ENCODE assay signal across 16 cellular contexts in genomic region chr21:32070693-32071330, GRCh38.
DNase-seq lines count a peak whose midpoint lies in the region; ATAC-seq and TF ChIP-seq lines count a peak whose summit lies in the region.
"Had no signal": no experiment of that assay in that cellular context is flagged by ENCODE, and none has a peak within 500 bp of the region (broad histone marks: within the 10 kb centered on the region; RNA-seq: fewer than 3 reads in every experiment).

No MANE protein-coding gene starts in this region.

- H3K4me3 ChIP-seq in HEK293 (ENCODE audit: low read depth, low read length) (no peak overlapping the region), neuronal stem cell (ENCODE audit: low read length in 2 of 2) (no peak overlapping the region), brain microvascular endothelial cell (ENCODE audit: low read depth, low read length) (no peak overlapping the region)
- H3K4me3 ChIP-seq: BLaER1 treated with 17β-estradiol and CSF1 and Interleukin-3, amounts not matched to agents 10 nM and 100 nM; HAP-1 had no signal

- peaks cover 6% of the 10 kb centered on the region for H3K9me3 Mint-ChIP-seq in mesothelial cell of epicardium

- no peak overlapping the region for H2BK15ac ChIP-seq in neuronal stem cell (ENCODE audit: low read length)

- no peak overlapping the region for H3K9ac ChIP-seq in neuronal stem cell (ENCODE audit: low read depth, low read length, poor library complexity)
- H3K9ac ChIP-seq: BLaER1 treated with 17β-estradiol and CSF1 and Interleukin-3, amounts not matched to agents 10 nM and 100 nM had no signal

- no peak overlapping the region for H3K14ac ChIP-seq in neuronal stem cell (ENCODE audit: low read length)

- no peak overlapping the region for H3K4ac ChIP-seq in neuronal stem cell (ENCODE audit: low read length)

- H3K27me3 Mint-ChIP-seq in mesothelial cell of epicardium (ENCODE audit: low read depth): no peaks in the 10 kb centered on the region

- no peak overlapping the region for H2AK5ac ChIP-seq in neuronal stem cell (ENCODE audit: low read depth, low read length)

- no peak overlapping the region for H2BK5ac ChIP-seq in neuronal stem cell (ENCODE audit: low read length)

- H2BK120ac ChIP-seq in neuronal stem cell (ENCODE audit: low read depth, low read length): no peak overlapping the region

- no peaks in the 10 kb centered on the region for H3K27me3 ChIP-seq in neuronal stem cell (ENCODE audit: control insufficient read depth in 3 of 3, insufficient read depth in 3 of 3, low read depth in 1 of 3, low read length in 3 of 3)
- H3K27me3 ChIP-seq in brain microvascular endothelial cell (replicated peaks): no peaks in the 10 kb centered on the region
- H3K27me3 ChIP-seq: BLaER1 treated with 17β-estradiol and CSF1 and Interleukin-3, amounts not matched to agents 10 nM and 100 nM had no signal

- H3K23ac ChIP-seq in neuronal stem cell (ENCODE audit: low read depth, low read length, poor library complexity): no peak overlapping the region

- no peaks in the 10 kb centered on the region for H3K79me1 ChIP-seq in neuronal stem cell (ENCODE audit: low read depth, low read length)

- ATAC-seq in GM18502 (IDR thresholded peaks at IDR 0.05; ENCODE audit: poor library complexity, unreplicated experiment): no peak
- ATAC-seq: HepG2 had no signal

- H2AFZ ChIP-seq in neuronal stem cell (ENCODE audit: low read length): no peak overlapping the region

- DNase-seq in mesothelial cell of epicardium (ENCODE audit: low spot score in 2 of 2, unreplicated experiment in 2 of 2) (no peak), neuronal stem cell (ENCODE audit: low spot score) (no peak), brain microvascular endothelial cell (no peak), globus pallidus (ENCODE audit: low spot score) (no peak)
- DNase-seq: 8988T; AML-193; CD4-positive, CD25-positive, alpha-beta regulatory T cell; DMS53; GF-D8; HFFc6 had no signal

- H3K18ac ChIP-seq in neuronal stem cell (ENCODE audit: low read length): peak overlapping the region; percentile 21

- no peak for TF ChIP-seq CTCF in HEK293 (tag by site-specific recombination; IDR thresholded peaks at IDR 0.05)
- TF ChIP-seq CTCF in VCaP (conservative IDR thresholded peaks at IDR 0.05): no peak
- no peak for TF ChIP-seq CTCF in mesothelial cell of epicardium (IDR thresholded peaks at IDR 0.05; ENCODE audit: unreplicated experiment)
- no peak for TF ChIP-seq CTCF in brain microvascular endothelial cell (IDR thresholded peaks at IDR 0.05; ENCODE audit: low read depth, low read length, missing control alignments)

- in situ Hi-C loops in brain microvascular endothelial cell (cut with HindIII; ENCODE audit: low pct_ligation_motif_present, low sequenced_read_pairs): no loop called here

- no peaks in the 10 kb centered on the region for H3K9me3 ChIP-seq in HEK293 (ENCODE audit: control insufficient read depth, insufficient read depth, low read depth, low read length)
- peaks cover 0 to 3% of the 10 kb centered on the region in 2 donors for H3K9me3 ChIP-seq in neuronal stem cell (replicated peaks in 1 of 2; ENCODE audit: control insufficient read depth in 2 of 2, insufficient read depth in 1 of 2, low read depth in 1 of 2, low read length in 2 of 2)
- H3K9me3 ChIP-seq: BLaER1 treated with 17β-estradiol and CSF1 and Interleukin-3, amounts not matched to agents 10 nM and 100 nM; HAP-1 had no signal

- CTCF ChIA-PET in HEK293 (lab: Yijun Ruan, JAX): interaction anchor here (0.5 to 1.2 kb wide), 4 partner anchors 26 to 198 kb away, joined by 3 to 6 read pairs (median 4); no protein-coding TSS in a partner anchor

- H3K36me3 ChIP-seq in HEK293 (ENCODE audit: control insufficient read depth in 2 of 2, insufficient read depth in 1 of 2, low read length in 2 of 2) (no peaks in the 10 kb centered on the region), neuronal stem cell (replicated peaks in 1 of 2; ENCODE audit: control insufficient read depth in 2 of 2, insufficient read depth in 2 of 2, low read length in 2 of 2) (no peaks in the 10 kb centered on the region), brain microvascular endothelial cell (replicated peaks) (no peaks in the 10 kb centered on the region)
- H3K36me3 ChIP-seq: BLaER1 treated with 17β-estradiol and CSF1 and Interleukin-3, amounts not matched to agents 10 nM and 100 nM; HAP-1 had no signal

- H3K4me1 ChIP-seq in HEK293 (ENCODE audit: control insufficient read depth, insufficient read depth, low read length) (no peaks in the 10 kb centered on the region), neuronal stem cell (ENCODE audit: control insufficient read depth in 2 of 2, insufficient read depth in 1 of 2, low read depth in 1 of 2, low read length in 2 of 2) (no peaks in the 10 kb centered on the region)
- H3K4me1 ChIP-seq: HAP-1 had no signal

- H3K27ac Mint-ChIP-seq in mesothelial cell of epicardium: peak overlapping the region; percentile 89
- H3K27ac Mint-ChIP-seq: CD4-positive, CD25-positive, alpha-beta regulatory T cell; HFFc6 had no signal

- POLR2A ChIA-PET in HEK293 (lab: Yijun Ruan, JAX): no interaction called here

- H3K27ac ChIP-seq in HEK293 (ENCODE audit: extremely low read depth, low read depth, low read length) (no peak overlapping the region), VCaP (peak overlapping the region; percentile 66), neuronal stem cell (replicated peaks; ENCODE audit: low read length) (no peak overlapping the region), brain microvascular endothelial cell (no peak overlapping the region)
- H3K27ac ChIP-seq: BLaER1 treated with 17β-estradiol and CSF1 and Interleukin-3, amounts not matched to agents 10 nM and 100 nM had no signal

- no peak overlapping the region for H4K91ac ChIP-seq in neuronal stem cell (ENCODE audit: low read depth, low read length, poor library complexity)

- H3K36me3 Mint-ChIP-seq in mesothelial cell of epicardium: no peaks in the 10 kb centered on the region
- H3K36me3 Mint-ChIP-seq: CD4-positive, CD25-positive, alpha-beta regulatory T cell had no signal

- no CpG with 5 or more reads among the region's 10 CpGs for WGBS in neuronal stem cell (ENCODE audit: extremely low coverage in 2 of 2, insufficient read length in 2 of 2, insufficient replicate concordance in 1 of 2), 2 donors

- H4K8ac ChIP-seq in neuronal stem cell (ENCODE audit: low read depth, low read length): no peak overlapping the region

- no peak overlapping the region for H3K4me2 ChIP-seq in neuronal stem cell (ENCODE audit: insufficient read depth, low read length, poor library complexity, severe bottlenecking)

- H3K4me1 Mint-ChIP-seq in mesothelial cell of epicardium: peaks cover 11% of the 10 kb centered on the region
- H3K4me1 Mint-ChIP-seq: CD4-positive, CD25-positive, alpha-beta regulatory T cell had no signal

- no peak overlapping the region for H3K4me3 Mint-ChIP-seq in mesothelial cell of epicardium
- H3K4me3 Mint-ChIP-seq: CD4-positive, CD25-positive, alpha-beta regulatory T cell; HFFc6 had no signal

- H2BK12ac ChIP-seq in neuronal stem cell (ENCODE audit: low read length): no peak overlapping the region

TF ChIP-seq in HEK293, 187 proteins besides CTCF, POLR2A, EP300 and RAD21:
- TF ChIP-seq EGR2 (tag by site-specific recombination; IDR thresholded peaks at IDR 0.05; ENCODE audit: low read depth): peak; percentile 40
- no peak for TF ChIP-seq ZNF404 (tag by site-specific recombination; IDR thresholded peaks at IDR 0.05)
